Comparison of ENCODE assay signal across 29 cellular contexts in the genomic region with DNA sequence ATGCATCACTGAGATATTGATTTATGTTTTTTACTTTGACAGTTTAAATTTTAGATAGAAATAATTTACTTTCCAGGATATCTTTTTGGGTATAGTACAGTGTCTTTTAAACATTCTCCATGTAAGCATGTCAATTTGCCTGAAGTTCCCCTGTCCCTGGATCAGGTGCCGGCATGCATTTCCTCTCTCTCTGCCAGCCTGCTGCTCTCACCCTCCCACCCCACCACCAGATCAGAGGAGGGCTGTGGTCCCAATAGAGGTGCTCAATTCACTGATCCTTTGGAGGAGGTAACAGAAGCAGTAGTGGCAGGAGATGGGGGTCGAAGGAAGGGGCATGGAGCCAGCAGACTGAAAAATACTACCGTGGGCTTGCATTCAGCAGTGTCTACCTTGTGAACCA. TPM values are rescaled to one million over a fixed set of nuclear protein-coding genes. Genes with fewer than 3 reads are reported as not detected.
"Had no signal": no experiment of that assay in that cellular context is flagged by ENCODE, and none has a peak within 500 bp of the region (broad histone marks: within the 10 kb centered on the region; RNA-seq: fewer than 3 reads in every experiment).

No MANE protein-coding gene starts in this region.

- H3K9me3 Mint-ChIP-seq: effector memory CD8-positive, alpha-beta T cell; memory B cell; mesothelial cell of epicardium; natural killer cell treated with Interleukin-12 subunit alpha and Interleukin-12 subunit beta and Interleukin-15 and Interleukin-18, amount 100 ng/mL, for 72 hours; stimulated activated effector memory CD8-positive, alpha-beta T cell treated with anti-CD3 and anti-CD28 coated beads, Interleukin-12 subunit alpha, Interleukin-12 subunit beta, amount 100 ng/mL, for 72 hours; stimulated activated naive CD8-positive, alpha-beta T cell treated with anti-CD3 and anti-CD28 coated beads, Interleukin-15, Interleukin-2, amounts not matched to agents 100 ng/mL and 50 ng/mL, for 24 hours had no signal

- H3K36me3 Mint-ChIP-seq: memory B cell; mesothelial cell of epicardium; naive B cell; natural killer cell treated with Interleukin-12 subunit alpha and Interleukin-12 subunit beta and Interleukin-15 and Interleukin-18, amount 100 ng/mL, for 72 hours; stimulated activated effector memory CD8-positive, alpha-beta T cell treated with anti-CD3 and anti-CD28 coated beads, Interleukin-12 subunit alpha, Interleukin-12 subunit beta, amount 100 ng/mL, for 72 hours had no signal

- H3K4me3 Mint-ChIP-seq: effector memory CD8-positive, alpha-beta T cell; memory B cell; mesothelial cell of epicardium; naive B cell; natural killer cell treated with Interleukin-12 subunit alpha and Interleukin-12 subunit beta and Interleukin-15 and Interleukin-18, amount 100 ng/mL, for 72 hours; stimulated activated effector memory CD8-positive, alpha-beta T cell treated with anti-CD3 and anti-CD28 coated beads, Interleukin-12 subunit alpha, Interleukin-12 subunit beta, amount 100 ng/mL, for 72 hours; stimulated activated naive CD8-positive, alpha-beta T cell treated with anti-CD3 and anti-CD28 coated beads, Interleukin-15, Interleukin-2, amounts not matched to agents 100 ng/mL and 50 ng/mL, for 24 hours had no signal

- H3K4me3 ChIP-seq: lung, mucosa of descending colon, ovary, psoas muscle, sigmoid colon, thoracic aorta, tibial nerve, upper lobe of left lung had no signal

- ATAC-seq: effector memory CD8-positive, alpha-beta T cell; esophagus mucosa; foreskin keratinocyte; left lobe of liver; mucosa of descending colon; natural killer cell treated with Interleukin-12 subunit alpha and Interleukin-12 subunit beta and Interleukin-15 and Interleukin-18, amount 100 ng/mL, for 72 hours; psoas muscle; right cardiac atrium; stimulated activated effector memory CD8-positive, alpha-beta T cell treated with anti-CD3 and anti-CD28 coated beads, Interleukin-12 subunit alpha, Interleukin-12 subunit beta, amount 100 ng/mL, for 72 hours had no signal

- H3K27me3 ChIP-seq: ovary, sigmoid colon, tibial nerve, upper lobe of left lung had no signal

- H3K9me3 ChIP-seq: mucosa of descending colon, ovary, psoas muscle, sigmoid colon, thoracic aorta, tibial nerve, upper lobe of left lung had no signal

- H3K4me1 Mint-ChIP-seq: memory B cell, mesothelial cell of epicardium, naive B cell had no signal

- H3K27me3 Mint-ChIP-seq: naive B cell; natural killer cell treated with Interleukin-12 subunit alpha and Interleukin-12 subunit beta and Interleukin-15 and Interleukin-18, amount 100 ng/mL, for 72 hours; stimulated activated naive CD8-positive, alpha-beta T cell treated with anti-CD3 and anti-CD28 coated beads, Interleukin-15, Interleukin-2, amounts not matched to agents 100 ng/mL and 50 ng/mL, for 24 hours had no signal

- H3K27ac Mint-ChIP-seq: effector memory CD8-positive, alpha-beta T cell; memory B cell; mesothelial cell of epicardium; naive B cell; natural killer cell treated with Interleukin-12 subunit alpha and Interleukin-12 subunit beta and Interleukin-15 and Interleukin-18, amount 100 ng/mL, for 72 hours; stimulated activated effector memory CD8-positive, alpha-beta T cell treated with anti-CD3 and anti-CD28 coated beads, Interleukin-12 subunit alpha, Interleukin-12 subunit beta, amount 100 ng/mL, for 72 hours; stimulated activated naive CD8-positive, alpha-beta T cell treated with anti-CD3 and anti-CD28 coated beads, Interleukin-15, Interleukin-2, amounts not matched to agents 100 ng/mL and 50 ng/mL, for 24 hours had no signal

- DNase-seq: cerebellar nuclear complex; cortex of kidney; effector memory CD8-positive, alpha-beta T cell; foreskin keratinocyte; kidney; mucosa of descending colon; naive B cell; occipital lobe; ovary; psoas muscle; right cardiac atrium; sigmoid colon; stimulated activated CD4-positive, alpha-beta T cell treated with anti-CD3 and anti-CD28 coated beads, Interleukin-2, amount 100 ng/mL, for 24 hours; stimulated activated CD4-positive, alpha-beta T cell treated with anti-CD3 and anti-CD28 coated beads, Interleukin-4, amount 100 ng/mL, for 24 hours had no signal

- H3K27ac ChIP-seq: epithelial cell of prostate, foreskin keratinocyte, ovary, psoas muscle, sigmoid colon, thoracic aorta, tibial nerve, upper lobe of left lung had no signal

- H3K4me1 ChIP-seq: foreskin keratinocyte, psoas muscle, sigmoid colon, tibial nerve, upper lobe of left lung had no signal

- H3K36me3 ChIP-seq: ovary, sigmoid colon, thoracic aorta, tibial nerve, upper lobe of left lung had no signal

RNA-seq across cellular contexts. Expression of a gene that starts 28.3 kb away (rescaled TPM):
- total RNA-seq: dermis microvascular lymphatic vessel endothelial cell; esophagus mucosa; foreskin keratinocyte; kidney; left lobe of liver; lung; mesothelial cell of epicardium; mucosa of descending colon; natural killer cell treated with Interleukin-12 subunit alpha and Interleukin-12 subunit beta and Interleukin-15 and Interleukin-18, amount 100 ng/mL, for 72 hours; renal cortical epithelial cell; right cardiac atrium; sigmoid colon; skeletal muscle tissue; thoracic aorta; tibial nerve; upper lobe of left lung had no signal

RNA-seq across cellular contexts. Expression of a gene that starts 50.9 kb away (rescaled TPM):
- total RNA-seq: foreskin keratinocyte; natural killer cell treated with Interleukin-12 subunit alpha and Interleukin-12 subunit beta and Interleukin-15 and Interleukin-18, amount 100 ng/mL, for 72 hours had no signal
